8 cellular contexts compared by ENCODE assay signal in genomic region chr17:4806770-4807533, GRCh38. TPM values are rescaled to one million over a fixed set of nuclear protein-coding genes. Genes with fewer than 3 reads are reported as not detected.
DNase-seq lines count a peak whose midpoint lies in the region; ATAC-seq and TF ChIP-seq lines count a peak whose summit lies in the region.

Gene PLD2, plus strand, starts transcription at chr17:4807152. Its CDS starts 621 bp downstream, at chr17:4807773.

- peak within 1 kb of the TSS in 1 of 2 donors; percentile 4 for H3K27ac Mint-ChIP-seq in T-cell

- peak within 1 kb of the TSS; percentile 88 for H3K9ac ChIP-seq in adipocyte (ENCODE audit: low read length)

- no peaks in the 10 kb centered on the region for H3K27me3 ChIP-seq in MG63
- H3K27me3 ChIP-seq in adipocyte (replicated peaks; ENCODE audit: control insufficient read depth, insufficient read depth, low read length): no peaks in the 10 kb centered on the region
- no peaks in the 10 kb centered on the region for H3K27me3 ChIP-seq in tibial nerve

- H3K9me3 ChIP-seq in MG63: no peaks in the 10 kb centered on the region
- no peaks in the 10 kb centered on the region for H3K9me3 ChIP-seq in adipocyte (ENCODE audit: control insufficient read depth, low read length)
- no peaks in the 10 kb centered on the region for H3K9me3 ChIP-seq in tibial nerve

- peak within 1 kb of the TSS; percentile 72 to 80 (median 73) for H3K4me3 Mint-ChIP-seq in T-cell

- H3K27ac ChIP-seq in tibial nerve: peak within 1 kb of the TSS in 3 of 4 donors; percentile 61 to 86 (median 78)

- DNase-seq in ELR (ENCODE audit: low read depth) (peak; percentile 88), GOT3 (lab: John Stamatoyannopoulos, UW) (peak; percentile 16), MG63 (peak; percentile 86), T-cell (peak; percentile 63 to 86 (median 78)), adipocyte (ENCODE audit: low read depth) (peak; percentile 94), cardiac septum (ENCODE audit: low spot score) (peak; percentile 95), pons (ENCODE audit: low spot score) (peak; percentile 79), tibial nerve (ENCODE audit: low spot score in 2 of 2) (peak; percentile 57 to 65)

- H3K27me3 Mint-ChIP-seq in T-cell: no peaks in the 10 kb centered on the region

- H3K4me3 ChIP-seq in MG63: peak within 1 kb of the TSS; percentile 59
- peak within 1 kb of the TSS; percentile 81 for H3K4me3 ChIP-seq in adipocyte (ENCODE audit: low read length)
- peak within 1 kb of the TSS; percentile 63 to 82 (median 76) for H3K4me3 ChIP-seq in tibial nerve

- peaks cover 15% of the 10 kb centered on the region for H3K36me3 Mint-ChIP-seq in T-cell

- TF ChIP-seq EP300 in tibial nerve (IDR thresholded peaks at IDR 0.05): no peak

- peak; percentile 4 to 55 for TF ChIP-seq POLR2A in tibial nerve (IDR thresholded peaks at IDR 0.05)

- no peaks in the 10 kb centered on the region for H3K9me3 Mint-ChIP-seq in T-cell

- 0% methylated on average over 35 of the region's 103 CpGs; no CpG with 5 or more reads in 1 of the 2 donors for WGBS in tibial nerve, 2 donors

- peak in 1 of 5 experiments; percentile 33 for TF ChIP-seq CTCF in tibial nerve (IDR thresholded peaks at IDR 0.05)

- peak; percentile 98 to 100 (median 98) for ATAC-seq in T-cell (replicated peaks in 1 of 4)

- intact Hi-C loops in cardiac septum (cut with DNase I): no loop called here

- POLR2A ChIA-PET in T-cell (lab: Charles Lee): interaction anchor here in 1 of 2 donors (0.9 kb wide), 1 partner anchor 92 kb away, joined by 3 read pairs; the partner anchor contains the start of gene C17orf107

- CTCF ChIA-PET in T-cell (lab: Charles Lee): interaction anchor here in 1 of 2 donors (0.8 to 1.0 kb wide), 2 partner anchors 16 to 97 kb away, joined by 3 to 4 read pairs; partner anchors contain the start of gene ARRB2

- H3K4me1 ChIP-seq in adipocyte (ENCODE audit: control insufficient read depth, insufficient read depth, low read length) (peaks cover 11% of the 10 kb centered on the region), tibial nerve (peaks cover 0 to 25% (median 7%) of the 10 kb centered on the region in 4 donors)

- no peaks in the 10 kb centered on the region for H3K36me3 ChIP-seq in MG63
- H3K36me3 ChIP-seq in adipocyte (ENCODE audit: control insufficient read depth, insufficient read depth, low read length, severe bottlenecking): peaks cover 12% of the 10 kb centered on the region
- H3K36me3 ChIP-seq in tibial nerve: peaks cover 0 to 32% (median 0%) of the 10 kb centered on the region in 3 donors

- peaks cover 0 to 22% (median 12%) of the 10 kb centered on the region in 3 donors for H3K4me1 Mint-ChIP-seq in T-cell

RNA-seq across cellular contexts. Expression of gene PLD2, which starts in this region (rescaled TPM):
- total RNA-seq in MG63 (2014; rRNA removed; shearing (Covaris generic); ENCODE audit: low replicate concordance): 3.7 and 5.8 TPM in 2 replicates
- total RNA-seq in T-cell (10 to 100 TPM; 24.2 to 41.7 (median 31.4) TPM), cardiac septum (9.5 TPM), tibial nerve (10 to 100 TPM; 17.2 to 63.0 (median 30.1) TPM)

Comparison
In these comparisons a context has a peak if more than half of its experiments do, and no peak if none do; other contexts are left out.
1. Peak in every context shown above with its lines: DNase-seq, ATAC-seq, H3K4me3 ChIP-seq and H3K27ac ChIP-seq.
2. DNase-seq: peak in every context shown above with its lines; median percentile 95 in cardiac septum; 94 in adipocyte; 88 in ELR; 86 in MG63; 79 in pons; 78 in T-cell; 61 in tibial nerve; 16 in GOT3.